In the genomic region with DNA sequence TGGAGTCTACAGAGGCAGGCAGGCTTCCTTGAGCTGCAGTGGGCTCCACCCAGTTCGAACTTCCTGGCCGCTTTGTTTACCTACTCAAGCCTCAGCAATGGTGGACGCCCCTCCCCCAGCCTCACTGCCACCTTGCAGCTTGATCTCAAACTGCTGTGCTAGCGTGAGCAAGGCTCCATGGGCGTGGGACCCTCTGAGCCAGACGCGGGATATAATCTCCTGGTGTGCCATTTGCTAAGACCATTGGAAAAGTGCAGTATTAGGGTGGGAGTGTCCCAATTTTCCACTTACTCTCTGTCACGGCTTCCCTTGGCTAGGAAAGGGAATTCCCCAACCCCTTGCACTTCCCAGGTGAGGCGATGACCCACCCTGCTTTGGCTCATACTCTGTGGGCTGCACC, we compare ENCODE assay signal across 3 cellular contexts. TPM values are rescaled to one million over a fixed set of nuclear protein-coding genes. Genes with fewer than 3 reads are reported as not detected.
"Had no signal": no experiment of that assay in that cellular context is flagged by ENCODE, and none has a peak within 500 bp of the region (broad histone marks: within the 10 kb centered on the region; RNA-seq: fewer than 3 reads in every experiment).

No MANE protein-coding gene starts in this region.

RNA-seq across cellular contexts. Expression of a gene that starts 24.6 kb away (rescaled TPM):
- total RNA-seq: MCF 10A, RPMI7951, SJCRH30 had no signal
